Comparison of ENCODE assay signal across 1 cellular context in the genomic region with DNA sequence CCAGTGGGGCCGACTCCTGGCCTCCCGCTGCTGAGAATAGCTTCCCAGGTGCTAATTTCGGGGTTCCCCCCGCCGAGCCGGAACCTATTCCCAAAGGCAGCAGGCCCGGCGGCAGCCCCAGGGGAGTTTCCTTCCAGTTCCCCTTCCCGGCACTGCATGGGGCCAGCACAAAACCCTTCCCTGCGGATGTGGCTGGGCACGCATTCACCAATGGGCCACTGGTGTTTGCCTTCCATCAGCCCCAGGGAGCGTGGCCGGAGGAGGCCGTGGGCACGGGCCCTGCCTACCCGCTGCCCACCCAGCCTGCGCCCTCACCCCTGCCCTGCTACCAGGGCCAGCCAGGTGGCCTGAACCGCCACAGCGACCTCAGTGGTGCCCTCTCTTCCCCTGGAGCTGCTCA.
TF ChIP-seq lines count a peak whose summit lies in the region.

No MANE protein-coding gene starts in this region.

TF ChIP-seq in HEK293, 187 proteins besides CTCF, POLR2A, EP300 and RAD21 (continued from another document):
- TF ChIP-seq EGR2 (tag by site-specific recombination; IDR thresholded peaks at IDR 0.05; ENCODE audit: low read depth) (0 out of 2 replicates have a peak, but pooled peaks have one; percentile 18), ZIC2 (tag by site-specific recombination; IDR thresholded peaks at IDR 0.05) (0 out of 2 replicates have a peak, but pooled peaks have one; percentile 16), ZNF530 (tag by site-specific recombination; IDR thresholded peaks at IDR 0.05; ENCODE audit: low read depth) (no peak), ZNF24 (tag by site-specific recombination; IDR thresholded peaks at IDR 0.05) (no peak), ZNF776 (tag by site-specific recombination; IDR thresholded peaks at IDR 0.05; ENCODE audit: borderline replicate concordance) (no peak)
